In the genomic region with DNA sequence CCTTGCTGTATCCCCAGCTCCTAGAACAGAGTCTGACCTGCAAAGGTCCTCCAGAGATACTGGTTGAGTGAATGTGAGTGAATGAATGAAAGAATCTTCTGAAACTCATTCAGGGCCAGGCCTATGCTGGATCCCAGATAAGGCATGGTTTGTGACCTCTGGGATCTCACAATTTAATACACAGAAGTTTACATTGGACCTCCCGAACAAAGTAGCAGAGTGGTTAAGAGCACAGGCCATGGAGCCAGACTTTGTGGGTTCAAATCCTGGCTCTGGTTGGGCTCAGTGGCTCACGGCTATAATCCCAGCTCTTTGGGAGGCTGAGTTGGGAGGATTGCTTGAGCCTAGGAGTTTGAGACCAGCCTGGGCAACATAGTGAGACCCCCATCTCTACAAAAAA, we compare ENCODE assay signal across 21 cellular contexts. TPM values are rescaled to one million over a fixed set of nuclear protein-coding genes. Genes with fewer than 3 reads are reported as not detected.
DNase-seq lines count a peak whose midpoint lies in the region; ATAC-seq and TF ChIP-seq lines count a peak whose summit lies in the region.
"Had no signal": no experiment of that assay in that cellular context is flagged by ENCODE, and none has a peak within 500 bp of the region (broad histone marks: within the 10 kb centered on the region; RNA-seq: fewer than 3 reads in every experiment).

No MANE protein-coding gene starts in this region.

- in situ Hi-C loops in Panc1 (cut with HindIII; ENCODE audit: low pct_unique_long_range_greater_than_20kb, low sequenced_read_pairs): no loop called here

- no peak for TF ChIP-seq CTCF in Panc1 (IDR thresholded peaks at IDR 0.05)

- CTCF ChIA-PET in Panc1 (lab: Charles Lee): no interaction called here

- intact Hi-C loops in Panc1 (cut with micrococcal nuclease; ENCODE audit: unreplicated experiment) (no loop called here), posterior vena cava (cut with DNase I) (no loop called here)

- POLR2A ChIA-PET in Panc1 (lab: Charles Lee): no interaction called here

- H3K36me3 ChIP-seq in Panc1 (ENCODE audit: control insufficient read depth, insufficient read depth, low read length): no peaks in the 10 kb centered on the region
- H3K36me3 ChIP-seq: BE2C; BLaER1 treated with 17β-estradiol and CSF1 and Interleukin-3, amounts not matched to agents 10 nM and 100 nM; HAP-1 had no signal

- no peaks in the 10 kb centered on the region for H3K9me3 ChIP-seq in Panc1 (ENCODE audit: control insufficient read depth, insufficient read depth, low read depth, low read length)
- H3K9me3 ChIP-seq: A549; BE2C; BLaER1 treated with 17β-estradiol and CSF1 and Interleukin-3, amounts not matched to agents 10 nM and 100 nM; HAP-1 had no signal

- no peaks in the 10 kb centered on the region for H3K27me3 ChIP-seq in Panc1 (ENCODE audit: control insufficient read depth, insufficient read depth, low read length)
- H3K27me3 ChIP-seq: BE2C; BLaER1 treated with 17β-estradiol and CSF1 and Interleukin-3, amounts not matched to agents 10 nM and 100 nM had no signal

- H3K4me3 ChIP-seq in Panc1 (ENCODE audit: low read depth in 2 of 2, low read length in 2 of 2): no peak overlapping the region
- H3K4me3 ChIP-seq: A549; BLaER1 treated with 17β-estradiol and CSF1 and Interleukin-3, amounts not matched to agents 10 nM and 100 nM; GM12878; HAP-1 had no signal

- ATAC-seq in Panc1 (no peak), GM18520 (IDR thresholded peaks at IDR 0.05; ENCODE audit: unreplicated experiment) (no peak), HG03095 (IDR thresholded peaks at IDR 0.05; ENCODE audit: unreplicated experiment) (no peak)
- ATAC-seq: A549 had no signal

- peak overlapping the region; percentile 90 for H3K27ac ChIP-seq in Panc1 (ENCODE audit: low read length)
- H3K27ac ChIP-seq: A549; BLaER1 treated with 17β-estradiol and CSF1 and Interleukin-3, amounts not matched to agents 10 nM and 100 nM had no signal

- DNase-seq in activated effector memory CD4-positive, alpha-beta T cell treated with anti-CD3 and anti-CD28 coated beads, Interleukin-2, amount 50 U/mL, for 16 hours: peak; percentile 30
- no peak for DNase-seq in activated effector memory CD4-positive, alpha-beta T cell treated with Interleukin-2 at 50 U/mL for 16 hours
- DNase-seq in Panc1 (ENCODE audit: low read depth, low spot score) (no peak), posterior vena cava (ENCODE audit: low spot score) (peak; percentile 5)
- DNase-seq in activated CD4-positive, alpha-beta T cell treated with anti-CD3 and anti-CD28 coated beads for 4 hours: no peak
- DNase-seq: 8988T; ACHN; AML-193; BE2C; CD4-positive, alpha-beta T cell; CD8-positive, alpha-beta memory T cell; DMS79; EL; GDM1; GOT3 had no signal

- H3K4me1 ChIP-seq in Panc1 (ENCODE audit: control insufficient read depth, insufficient read depth, low read length): peaks cover 28% of the 10 kb centered on the region
- H3K4me1 ChIP-seq: BE2C had no signal

- BruUV-seq in Panc1 (replicated peaks; lab: Mats Ljungman, UMichigan): no TSS peak

RNA-seq across cellular contexts. Expression of a gene that starts 50.8 kb away (rescaled TPM):
- total RNA-seq in Panc1 (2021; ENCODE audit: unreplicated experiment): 166 TPM
- 83.3 TPM for polyA plus RNA-seq in Panc1 (2012; ENCODE audit: insufficient read length)
- 10 to 100 TPM; 37.7 to 39.1 TPM for total RNA-seq in posterior vena cava

Comparison
In these comparisons a context has a peak if more than half of its experiments do, and no peak if none do; other contexts are left out.
1. DNase-seq: peak in activated effector memory CD4-positive, alpha-beta T cell treated with anti-CD3 and anti-CD28 coated beads, Interleukin-2, amount 50 U/mL, for 16 hours (single experiment) and posterior vena cava (single experiment); none in activated effector memory CD4-positive, alpha-beta T cell treated with Interleukin-2 at 50 U/mL for 16 hours (single experiment), Panc1 (single experiment) and activated CD4-positive, alpha-beta T cell treated with anti-CD3 and anti-CD28 coated beads for 4 hours (0 of 2).